Comparison of ENCODE assay signal across 28 cellular contexts in genomic region chr2:152011724-152012123, GRCh38.
"Had no signal": no experiment of that assay in that cellular context is flagged by ENCODE, and none has a peak within 500 bp of the region (broad histone marks: within the 10 kb centered on the region; RNA-seq: fewer than 3 reads in every experiment).

No MANE protein-coding gene starts in this region.

- H3K27me3 ChIP-seq: colonic mucosa, dorsolateral prefrontal cortex, esophagus muscularis mucosa, esophagus squamous epithelium, gastrocnemius medialis, gastroesophageal sphincter, heart left ventricle, heart right ventricle had no signal

- FAIRE-seq: colon, endometrium, endothelial cell of umbilical vein, frontal cortex had no signal

- ATAC-seq: effector memory CD8-positive, alpha-beta T cell; esophagus mucosa; foreskin keratinocyte; gastrocnemius medialis; gastroesophageal sphincter; heart left ventricle; heart right ventricle had no signal

- H3K36me3 ChIP-seq: colonic mucosa, esophagus muscularis mucosa, esophagus squamous epithelium, gastrocnemius medialis, gastroesophageal sphincter, heart left ventricle, heart right ventricle had no signal

- H3K4me1 ChIP-seq: colonic mucosa, esophagus squamous epithelium, foreskin keratinocyte, gastrocnemius medialis, gastroesophageal sphincter, heart left ventricle, heart right ventricle had no signal

- DNase-seq: colonic mucosa; cortex of kidney; dermis blood vessel endothelial cell; dorsolateral prefrontal cortex; effector CD4-positive, alpha-beta T cell; effector CD8-positive, alpha-beta T cell; effector memory CD4-positive, alpha-beta T cell; effector memory CD8-positive, alpha-beta T cell; endodermal cell; erythroblast; esophagus squamous epithelium; foreskin fibroblast; foreskin keratinocyte; foreskin melanocyte; gastrocnemius medialis; glutamatergic neuron; head of caudate nucleus; heart left ventricle; heart right ventricle had no signal

- H3K4me3 ChIP-seq: colonic mucosa, coronary artery, dorsolateral prefrontal cortex, esophagus muscularis mucosa, esophagus squamous epithelium, gastrocnemius medialis, gastroesophageal sphincter, heart left ventricle, heart right ventricle had no signal

- H3K9me3 ChIP-seq: colonic mucosa, esophagus muscularis mucosa, esophagus squamous epithelium, gastrocnemius medialis, gastroesophageal sphincter, heart left ventricle, heart right ventricle had no signal

- H3K27ac ChIP-seq: colonic mucosa, coronary artery, dorsolateral prefrontal cortex, epithelial cell of prostate, esophagus muscularis mucosa, esophagus squamous epithelium, foreskin keratinocyte, gastrocnemius medialis, gastroesophageal sphincter, heart left ventricle, heart right ventricle had no signal
